8 cellular contexts compared by ENCODE assay signal in the genomic region with DNA sequence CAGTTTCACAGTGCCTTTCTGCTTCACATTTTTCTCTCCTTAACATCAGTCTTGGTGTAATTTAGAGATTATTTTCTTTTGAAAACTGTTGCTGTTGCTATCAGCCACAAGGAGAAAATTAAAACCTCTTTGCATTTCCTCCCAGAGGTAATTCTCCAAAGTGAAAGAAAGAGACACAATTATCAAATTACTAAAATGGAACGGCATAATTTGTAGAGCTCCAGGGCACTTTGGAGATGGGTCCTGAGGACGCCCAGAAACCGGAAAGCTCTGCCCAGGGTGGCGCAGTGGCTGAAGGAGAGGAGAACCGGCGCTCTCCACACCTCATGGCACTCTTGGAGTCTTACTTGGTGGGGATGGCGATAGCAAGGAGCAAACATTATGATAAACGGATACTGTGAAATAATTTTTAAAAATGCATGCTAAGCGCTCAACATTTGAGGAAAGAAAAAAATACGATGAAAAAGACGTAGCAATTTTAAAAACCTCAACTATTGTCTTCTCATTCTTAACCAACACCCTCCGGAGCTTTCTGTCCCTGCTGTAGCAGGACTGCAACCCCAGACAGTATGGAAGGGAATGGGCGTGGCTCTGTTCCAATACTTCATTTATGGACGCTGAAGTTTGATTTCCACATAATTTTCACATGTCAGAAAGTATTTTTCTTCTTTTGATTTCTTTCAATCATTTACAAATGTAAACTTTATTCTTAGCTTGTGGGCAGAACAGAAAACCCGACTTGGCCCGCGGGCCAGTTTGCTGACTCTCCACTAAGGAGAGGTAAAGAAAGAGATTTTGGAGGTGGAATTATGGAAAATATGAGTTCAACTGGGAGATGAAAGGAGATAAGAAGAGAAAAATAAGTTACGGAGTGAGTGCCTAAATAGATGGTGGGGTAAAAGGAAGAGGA. TPM values are rescaled to one million over a fixed set of nuclear protein-coding genes. Genes with fewer than 3 reads are reported as not detected.
DNase-seq lines count a peak whose midpoint lies in the region; ATAC-seq and TF ChIP-seq lines count a peak whose summit lies in the region.

No MANE protein-coding gene starts in this region.

- CTCF ChIA-PET in AG04450 (lab: Charles Lee) (interaction anchor here (0.7 to 2.4 kb wide), 11 partner anchors 11 to 127 kb away, joined by 3 to 18 read pairs (median 7); a partner anchor contains a TSS), HEK293T (lab: Yijun Ruan, JAX) (interaction anchor here (0.8 to 2.7 kb wide), 12 partner anchors 11 to 423 kb away, joined by 3 to 21 read pairs (median 4); no protein-coding TSS in a partner anchor)

- H3K4me1 Mint-ChIP-seq in T-helper 17 cell (peaks cover 35% of the 10 kb centered on the region), neural crest cell (peaks cover 22% of the 10 kb centered on the region)

- peak overlapping the region; percentile 89 for H3K27ac ChIP-seq in AG04450 (ENCODE audit: low read depth, low read length)
- H3K27ac ChIP-seq in epithelial cell of prostate = peak overlapping the region; percentile 99

- H3K9me3 Mint-ChIP-seq in neural crest cell = no peaks in the 10 kb centered on the region

- POLR2A ChIA-PET in AG04450 (lab: Yijun Ruan, JAX) (interaction anchor here (0.6 to 2.2 kb wide), 3 partner anchors 12 to 273 kb away, joined by 3 to 21 read pairs (median 3); no protein-coding TSS in a partner anchor), HEK293T (lab: Yijun Ruan, JAX) (interaction anchor here (0.9 to 3.9 kb wide), 8 partner anchors 12 to 127 kb away, joined by 3 to 23 read pairs (median 5); a partner anchor contains a TSS)

- no peaks in the 10 kb centered on the region for H3K27me3 Mint-ChIP-seq in T-helper 17 cell
- peaks cover 52% of the 10 kb centered on the region for H3K27me3 Mint-ChIP-seq in neural crest cell (ENCODE audit: low read depth)

- ATAC-seq in T-helper 17 cell (peak; percentile 23), GM19452 (IDR thresholded peaks at IDR 0.05; ENCODE audit: unreplicated experiment) (no peak), GM21526 (IDR thresholded peaks at IDR 0.05; ENCODE audit: low FRiP score, unreplicated experiment) (no peak), HG02885 (IDR thresholded peaks at IDR 0.05; ENCODE audit: poor library complexity, unreplicated experiment) (no peak)

- peaks cover 11% of the 10 kb centered on the region for H3K36me3 Mint-ChIP-seq in T-helper 17 cell (ENCODE audit: low read depth)
- peaks cover 4% of the 10 kb centered on the region for H3K36me3 Mint-ChIP-seq in neural crest cell (ENCODE audit: low read depth)

- DNase-seq in AG04450 (ENCODE audit: low read depth, low spot score) (no peak), HEK293T (ENCODE audit: extremely low spot score) (peak; percentile 42), T-helper 17 cell (no peak), epithelial cell of prostate (ENCODE audit: low read depth, low spot score) (no peak), neural crest cell (ENCODE audit: low read depth, low spot score) (no peak)

- TF ChIP-seq CTCF in AG04450 (IDR thresholded peaks at IDR 0.05; ENCODE audit: low read depth, low read length) (no peak), neural crest cell (conservative IDR thresholded peaks at IDR 0.05) (peak; percentile 10)

- H3K27ac Mint-ChIP-seq in T-helper 17 cell (peak overlapping the region; percentile 99), neural crest cell (ENCODE audit: unreplicated experiment) (no peak overlapping the region)

- peak overlapping the region; percentile 74 for H3K4me3 ChIP-seq in AG04450 (ENCODE audit: low read depth, low read length)

- H3K27me3 ChIP-seq in AG04450 (ENCODE audit: control insufficient read depth, insufficient read depth, low read length) = peaks cover 8% of the 10 kb centered on the region

- peak overlapping the region; percentile 98 for H3K4me3 Mint-ChIP-seq in T-helper 17 cell
- H3K4me3 Mint-ChIP-seq in neural crest cell = peak overlapping the region; percentile 89

- H3K9me3 ChIP-seq in AG04450 (ENCODE audit: control insufficient read depth, insufficient read depth, low read length) (no peaks in the 10 kb centered on the region), T-helper 17 cell (ENCODE audit: control insufficient read depth, low read length, poor library complexity, severe bottlenecking) (no peaks in the 10 kb centered on the region)

TF ChIP-seq in HEK293T, 16 proteins besides CTCF, POLR2A, EP300 and RAD21:
- no peak for TF ChIP-seq ARNT (IDR thresholded peaks at IDR 0.05)
- TF ChIP-seq SP1 (IDR thresholded peaks at IDR 0.05) = no peak
- no peak for TF ChIP-seq TARDBP (IDR thresholded peaks at IDR 0.05)
- TF ChIP-seq SUZ12 (IDR thresholded peaks at IDR 0.05) = no peak
- TF ChIP-seq FOXK2 (IDR thresholded peaks at IDR 0.05) = no peak
- TF ChIP-seq BHLHE40 (IDR thresholded peaks at IDR 0.05; ENCODE audit: borderline replicate concordance) = no peak
- TF ChIP-seq NFRKB (IDR thresholded peaks at IDR 0.05) = no peak
- no peak for TF ChIP-seq ZNF384 (IDR thresholded peaks at IDR 0.05)
- no peak for TF ChIP-seq LEF1 (IDR thresholded peaks at IDR 0.05; ENCODE audit: borderline replicate concordance)
- TF ChIP-seq ELF4 (IDR thresholded peaks at IDR 0.05) = no peak
- no peak for TF ChIP-seq FOXM1 (IDR thresholded peaks at IDR 0.05; ENCODE audit: borderline replicate concordance)
- TF ChIP-seq FOXA1 (IDR thresholded peaks at IDR 0.05) = no peak
- TF ChIP-seq, protein P1, sequence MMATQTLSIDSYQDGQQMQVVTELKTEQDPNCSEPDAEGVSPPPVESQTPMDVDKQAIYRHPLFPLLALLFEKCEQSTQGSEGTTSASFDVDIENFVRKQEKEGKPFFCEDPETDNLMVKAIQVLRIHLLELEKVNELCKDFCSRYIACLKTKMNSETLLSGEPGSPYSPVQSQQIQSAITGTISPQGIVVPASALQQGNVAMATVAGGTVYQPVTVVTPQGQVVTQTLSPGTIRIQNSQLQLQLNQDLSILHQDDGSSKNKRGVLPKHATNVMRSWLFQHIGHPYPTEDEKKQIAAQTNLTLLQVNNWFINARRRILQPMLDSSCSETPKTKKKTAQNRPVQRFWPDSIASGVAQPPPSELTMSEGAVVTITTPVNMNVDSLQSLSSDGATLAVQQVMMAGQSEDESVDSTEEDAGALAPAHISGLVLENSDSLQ (IDR thresholded peaks at IDR 0.05) = no peak
- no peak for TF ChIP-seq CTBP1 (IDR thresholded peaks at IDR 0.05; ENCODE audit: borderline replicate concordance)
- no peak for TF ChIP-seq HDGF (IDR thresholded peaks at IDR 0.05; ENCODE audit: borderline replicate concordance)

RNA-seq across cellular contexts. Expression of a gene that starts 1.1 kb away (rescaled TPM):
- polyA plus RNA-seq in AG04450 (2011; rRNA removed) = 693 and 1,000 TPM in 2 replicates
- 473 and 578 TPM in 2 replicates for polyA minus RNA-seq in AG04450 (2011; rRNA and poly(A)+ RNA removed)
- total RNA-seq in T-helper 17 cell = 100 to 1,000 TPM in 1 of 2 donors, 10 to 100 TPM in 1; 76.4 to 117 TPM
- total RNA-seq in neural crest cell = 41.6 and 44.7 TPM in 2 replicates

RNA-seq across cellular contexts. Expression of a gene that starts 42.0 kb away (rescaled TPM):
- 188 and 200 TPM in 2 replicates for polyA plus RNA-seq in AG04450 (2011; rRNA removed)
- 108 and 158 TPM in 2 replicates for polyA minus RNA-seq in AG04450 (2011; rRNA and poly(A)+ RNA removed)
- 100 to 1,000 TPM; 317 to 349 TPM for total RNA-seq in T-helper 17 cell
- total RNA-seq in neural crest cell = 44.8 and 65.6 TPM in 2 replicates

RNA-seq across cellular contexts. Expression of a gene that starts 53.2 kb away (rescaled TPM):
- polyA plus RNA-seq in AG04450 (2011; rRNA removed) = not detected in 2 replicates
- not detected in 2 replicates for polyA minus RNA-seq in AG04450 (2011; rRNA and poly(A)+ RNA removed)
- total RNA-seq in T-helper 17 cell = not detected
- not detected in 2 replicates for total RNA-seq in neural crest cell
